In genomic region chr9:16071400-16071799, GRCh38 we compare ENCODE assay signal across 22 cellular contexts.
"Had no signal": no experiment of that assay in that cellular context is flagged by ENCODE, and none has a peak within 500 bp of the region (broad histone marks: within the 10 kb centered on the region; RNA-seq: fewer than 3 reads in every experiment).

No MANE protein-coding gene starts in this region.

- ATAC-seq: natural killer cell; stimulated activated naive B cell treated with anti-CD40 and anti-IgM and Interleukin-4, amounts not matched to agents 10 μg/mL and 1 μg/mL and 100 μg/mL, for 72 hours; upper lobe of right lung had no signal

- DNase-seq: heart right ventricle; islet precursor cell; left ventricle myocardium inferior; naive B cell; natural killer cell; ovary; sigmoid colon; stimulated activated CD4-positive, alpha-beta T cell treated with anti-CD3 and anti-CD28 coated beads, Interleukin-2, amount 100 ng/mL, for 24 hours; stimulated activated CD4-positive, alpha-beta T cell treated with anti-CD3 and anti-CD28 coated beads, Interleukin-4, amount 100 ng/mL, for 1 hour; stimulated activated naive B cell treated with anti-CD40 and anti-IgM and Interleukin-4, amounts not matched to agents 10 μg/mL and 1 μg/mL and 100 μg/mL, for 72 hours; stimulated activated naive CD8-positive, alpha-beta T cell treated with anti-CD3 and anti-CD28 coated beads, Interleukin-15, Interleukin-2, amounts not matched to agents 100 U/mL and 50 U/mL, for 24 hours; stomach; testis; thyroid gland; transverse colon; upper lobe of right lung had no signal

- H3K4me1 ChIP-seq: left ventricle myocardium inferior, right atrium auricular region, stomach, testis, thyroid gland, transverse colon, upper lobe of right lung had no signal

- H3K27ac Mint-ChIP-seq: naive B cell; natural killer cell; progenitor cell of endocrine pancreas; stimulated activated naive B cell treated with anti-CD40 and anti-IgM and Interleukin-4, amounts not matched to agents 10 μg/mL and 1 μg/mL and 100 μg/mL, for 72 hours had no signal

- H3K27me3 ChIP-seq: heart right ventricle, hepatocyte, ovary, right atrium auricular region, sigmoid colon, stomach, testis, thyroid gland, transverse colon, upper lobe of right lung had no signal

- H3K27ac ChIP-seq: heart right ventricle, hepatocyte, left ventricle myocardium inferior, ovary, right atrium auricular region, sigmoid colon, stomach, testis, thyroid gland, transverse colon, upper lobe of right lung had no signal

- FAIRE-seq: urothelium cell line had no signal

- H2AFZ ChIP-seq: hepatocyte had no signal

- H3K36me3 ChIP-seq: heart right ventricle, left ventricle myocardium inferior, ovary, right atrium auricular region, sigmoid colon, stomach, thyroid gland, transverse colon, upper lobe of right lung had no signal

- H3K79me2 ChIP-seq: hepatocyte had no signal

- H3K4me3 ChIP-seq: heart right ventricle, hepatocyte, left ventricle myocardium inferior, lung, ovary, right atrium auricular region, sigmoid colon, smooth muscle cell, stomach, testis, thyroid gland, transverse colon, upper lobe of right lung had no signal

- H3K4me1 Mint-ChIP-seq: naive B cell; natural killer cell; stimulated activated naive B cell treated with anti-CD40 and anti-IgM and Interleukin-4, amounts not matched to agents 10 μg/mL and 1 μg/mL and 100 μg/mL, for 72 hours had no signal

- H3K4me2 ChIP-seq: hepatocyte, smooth muscle cell had no signal

- H3K4me3 Mint-ChIP-seq: naive B cell; natural killer cell; stimulated activated naive B cell treated with anti-CD40 and anti-IgM and Interleukin-4, amounts not matched to agents 10 μg/mL and 1 μg/mL and 100 μg/mL, for 72 hours had no signal

- H3K36me3 Mint-ChIP-seq: naive B cell; natural killer cell; stimulated activated naive B cell treated with anti-CD40 and anti-IgM and Interleukin-4, amounts not matched to agents 10 μg/mL and 1 μg/mL and 100 μg/mL, for 72 hours had no signal

- H3K27me3 Mint-ChIP-seq: naive B cell; progenitor cell of endocrine pancreas; stimulated activated naive B cell treated with anti-CD40 and anti-IgM and Interleukin-4, amounts not matched to agents 10 μg/mL and 1 μg/mL and 100 μg/mL, for 72 hours had no signal

- H3K9me3 ChIP-seq: ovary, right atrium auricular region, sigmoid colon, testis, thyroid gland, transverse colon, upper lobe of right lung had no signal
